8 cellular contexts compared by ENCODE assay signal in genomic region chr17:3845361-3845753, GRCh38. TPM values are rescaled to one million over a fixed set of nuclear protein-coding genes. Genes with fewer than 3 reads are reported as not detected.
A peak's percentile ranks its signal among the peaks of the same experiment; 100 is the strongest.
DNase-seq lines count a peak whose midpoint lies in the region; ATAC-seq and TF ChIP-seq lines count a peak whose summit lies in the region.

No MANE protein-coding gene starts in this region.

- intact Hi-C loops in CD4-positive, alpha-beta T cell (cut with DNase I, micrococcal nuclease) = loop anchor here (5.0 to 10.0 kb wide), 7 partner anchors 108 to 569 kb away; partner anchors contain the start of genes CYB5D2 (in 1 of the 2), EMC6 (in 1 of the 2), TAX1BP3 (in 1 of the 2) and UBE2G1 (in 1 of the 2)
- intact Hi-C loops in Right ventricle myocardium superior (cut with DNase I) = no loop called here
- intact Hi-C loops in psoas muscle (cut with DNase I) = no loop called here

- DNase-seq in CD4-positive, alpha-beta T cell = peak in 3 of 10 experiments; percentile 3 to 8 (median 6)
- DNase-seq in NAMALWA (ENCODE audit: low spot score) (peak; percentile 45), Right ventricle myocardium superior (no peak), psoas muscle (no peak)

- CTCF ChIA-PET in CD4-positive, alpha-beta T cell (lab: Charles Lee) = interaction anchor here (1.4 to 4.0 kb wide), 8 partner anchors 9 to 209 kb away, joined by 4 to 52 read pairs (median 6); partner anchors contain the start of genes CTNS and SHPK

- H3K36me3 ChIP-seq in psoas muscle (ENCODE audit: insufficient read depth in 1 of 2, low read depth in 1 of 2) = peaks cover 0 to 41% of the 10 kb centered on the region in 2 donors

- H3K36me3 Mint-ChIP-seq in CD4-positive, alpha-beta T cell (ENCODE audit: low read depth) = peaks cover 28% of the 10 kb centered on the region
- peaks cover 41% of the 10 kb centered on the region for H3K36me3 Mint-ChIP-seq in activated T-helper 17 cell treated with anti-CD3 and anti-CD28 coated beads, Interleukin-2, amount 50 U/mL, for 72 hours (ENCODE audit: low read depth)

- WGBS in psoas muscle, 3 donors = 0 to 1% (median 1%) methylated on average over 11 of the region's 11 CpGs

- H3K27me3 Mint-ChIP-seq in CD4-positive, alpha-beta T cell = no peaks in the 10 kb centered on the region
- no peaks in the 10 kb centered on the region for H3K27me3 Mint-ChIP-seq in activated T-helper 17 cell treated with anti-CD3 and anti-CD28 coated beads, Interleukin-2, amount 50 U/mL, for 72 hours

- H3K4me3 Mint-ChIP-seq in CD4-positive, alpha-beta T cell = peak overlapping the region; percentile 95
- peak overlapping the region; percentile 93 for H3K4me3 Mint-ChIP-seq in activated T-helper 17 cell treated with anti-CD3 and anti-CD28 coated beads, Interleukin-2, amount 50 U/mL, for 72 hours

- H3K4me1 Mint-ChIP-seq in CD4-positive, alpha-beta T cell (ENCODE audit: low read depth) = peaks cover 33% of the 10 kb centered on the region
- peaks cover 20% of the 10 kb centered on the region for H3K4me1 Mint-ChIP-seq in activated T-helper 17 cell treated with anti-CD3 and anti-CD28 coated beads, Interleukin-2, amount 50 U/mL, for 72 hours

- no peaks in the 10 kb centered on the region for H3K9me3 ChIP-seq in CD4-positive, alpha-beta T cell (ENCODE audit: control insufficient read depth, low read length)
- H3K9me3 ChIP-seq in psoas muscle = no peaks in the 10 kb centered on the region

- peak; percentile 4 for ATAC-seq in CD4-positive, alpha-beta T cell (ENCODE audit: poor library complexity)
- ATAC-seq in GM21717 (IDR thresholded peaks at IDR 0.05; ENCODE audit: unreplicated experiment) (peak; percentile 19), Right ventricle myocardium superior (ENCODE audit: poor library complexity) (peak; percentile 44), psoas muscle (peak in 3 of 4 donors; percentile 12 to 45 (median 22)), HG02610 (IDR thresholded peaks at IDR 0.05; ENCODE audit: unreplicated experiment) (no peak), HG03565 (IDR thresholded peaks at IDR 0.05; ENCODE audit: unreplicated experiment) (no peak)
- peak; percentile 60 for ATAC-seq in activated T-helper 17 cell treated with anti-CD3 and anti-CD28 coated beads, Interleukin-2, amount 50 U/mL, for 72 hours (replicated peaks)

- H3K27ac Mint-ChIP-seq in CD4-positive, alpha-beta T cell = peak overlapping the region; percentile 82
- H3K27ac Mint-ChIP-seq in activated T-helper 17 cell treated with anti-CD3 and anti-CD28 coated beads, Interleukin-2, amount 50 U/mL, for 72 hours = peak overlapping the region; percentile 91

- H3K9me3 Mint-ChIP-seq in CD4-positive, alpha-beta T cell = no peaks in the 10 kb centered on the region
- H3K9me3 Mint-ChIP-seq in activated T-helper 17 cell treated with anti-CD3 and anti-CD28 coated beads, Interleukin-2, amount 50 U/mL, for 72 hours = no peaks in the 10 kb centered on the region

- H3K27me3 ChIP-seq in CD4-positive, alpha-beta T cell (ENCODE audit: control insufficient read depth, insufficient read depth, low read length) = no peaks in the 10 kb centered on the region
- H3K27me3 ChIP-seq in psoas muscle (ENCODE audit: insufficient read depth in 3 of 3, low read length in 2 of 3) = no peaks in the 10 kb centered on the region

- TF ChIP-seq CTCF in CD4-positive, alpha-beta T cell (IDR thresholded peaks at IDR 0.05) = no peak
- no peak for TF ChIP-seq CTCF in psoas muscle (IDR thresholded peaks at IDR 0.05)

- H3K4me1 ChIP-seq in psoas muscle = peaks cover 13% of the 10 kb centered on the region

- POLR2A ChIA-PET in CD4-positive, alpha-beta T cell (lab: Charles Lee) = interaction anchor here (0.6 to 3.9 kb wide), 15 partner anchors 11 to 1122 kb away, joined by 3 to 21 read pairs (median 5); partner anchors contain the start of genes CTNS, CYB5D2, HASPIN and P2RX1

- peak overlapping the region; percentile 77 for H3K27ac ChIP-seq in CD4-positive, alpha-beta T cell (ENCODE audit: low read depth, low read length)
- peak overlapping the region; percentile 94 for H3K27ac ChIP-seq in psoas muscle

- peak overlapping the region; percentile 96 for H3K4me3 ChIP-seq in psoas muscle

RNA-seq across cellular contexts. Expression of gene NCBP3, which starts 0.7 kb away (rescaled TPM):
- 10 to 100 TPM; 25.0 to 29.5 TPM for total RNA-seq in CD4-positive, alpha-beta T cell
- total RNA-seq in activated T-helper 17 cell treated with anti-CD3 and anti-CD28 coated beads, Interleukin-2, amount 50 U/mL, for 72 hours = 10 to 100 TPM; 30.8 to 40.4 TPM
- 13.8 TPM for total RNA-seq in Right ventricle myocardium superior
- 10 to 100 TPM; 10.9 to 23.5 (median 17.7) TPM for total RNA-seq in psoas muscle
- polyA plus RNA-seq in psoas muscle = 10 to 100 TPM in 1 of 3 donors, 1 to 10 TPM in 2; 9.3 to 15.1 (median 9.9) TPM

RNA-seq across cellular contexts. Expression of gene ITGAE, which starts 44.4 kb away (rescaled TPM):
- total RNA-seq in CD4-positive, alpha-beta T cell = 10 to 100 TPM; 15.8 to 18.3 TPM
- 10 to 100 TPM; 24.2 to 43.2 TPM for total RNA-seq in activated T-helper 17 cell treated with anti-CD3 and anti-CD28 coated beads, Interleukin-2, amount 50 U/mL, for 72 hours
- total RNA-seq in Right ventricle myocardium superior (14.8 TPM), psoas muscle (10 to 100 TPM; 13.8 to 23.6 (median 17.4) TPM)
- polyA plus RNA-seq in psoas muscle = 10 to 100 TPM; 33.8 to 47.8 (median 35.5) TPM

RNA-seq across cellular contexts. Expression of gene CAMKK1, which starts 47.5 kb away (rescaled TPM):
- total RNA-seq in CD4-positive, alpha-beta T cell = 1 to 10 TPM; 4.8 to 4.9 TPM
- 1 to 10 TPM; 4.0 to 4.9 TPM for total RNA-seq in activated T-helper 17 cell treated with anti-CD3 and anti-CD28 coated beads, Interleukin-2, amount 50 U/mL, for 72 hours
- 4.0 TPM for total RNA-seq in Right ventricle myocardium superior
- total RNA-seq in psoas muscle = 1 to 10 TPM in 3 of 4 donors, under 1 TPM in 1; 0.92 to 2.3 (median 1.8) TPM
- 1 to 10 TPM in 2 of 3 donors, under 1 TPM in 1; 0.91 to 1.5 (median 1.3) TPM for polyA plus RNA-seq in psoas muscle

Comparison
In these comparisons a context has a peak if more than half of its experiments do, and no peak if none do; other contexts are left out.
1. ATAC-seq: peak in CD4-positive, alpha-beta T cell (single experiment), GM21717 (single experiment), activated T-helper 17 cell treated with anti-CD3 and anti-CD28 coated beads, Interleukin-2, amount 50 U/mL, for 72 hours (single experiment), Right ventricle myocardium superior (single experiment) and psoas muscle (3 of 4); none in HG02610 (single experiment) and HG03565 (single experiment).
2. intact Hi-C loops: an anchor here in CD4-positive, alpha-beta T cell (5.0 to 10.0 kb wide); none called in Right ventricle myocardium superior and psoas muscle.